ENCODE assay signal across 9 cellular contexts in genomic region chr4:128517739-128518510, GRCh38.
DNase-seq lines count a peak whose midpoint lies in the region; ATAC-seq, FAIRE-seq and TF ChIP-seq lines count a peak whose summit lies in the region.
"Had no signal": no experiment of that assay in that cellular context is flagged by ENCODE, and none has a peak within 500 bp of the region (broad histone marks: within the 10 kb centered on the region; RNA-seq: fewer than 3 reads in every experiment).

No MANE protein-coding gene starts in this region.

- no peak overlapping the region for H3K4me3 ChIP-seq in esophagus muscularis mucosa
- H3K4me3 ChIP-seq in osteoblast (ENCODE audit: insufficient read depth, low read length), result peak overlapping the region; percentile 34

- H3K4me2 ChIP-seq in osteoblast (ENCODE audit: insufficient read depth, low read length), result peak overlapping the region; percentile 49

- H3K4me1 ChIP-seq in esophagus muscularis mucosa (peaks cover 10 to 27% (median 16%) of the 10 kb centered on the region in 4 donors), osteoblast (ENCODE audit: insufficient read depth, low read length) (peaks cover 63% of the 10 kb centered on the region)

- H2AFZ ChIP-seq in osteoblast (ENCODE audit: low read length), result no peak overlapping the region

- TF ChIP-seq EP300 in esophagus muscularis mucosa (IDR thresholded peaks at IDR 0.05), result no peak

- H3K9me3 ChIP-seq in esophagus muscularis mucosa (no peaks in the 10 kb centered on the region), osteoblast (ENCODE audit: low read depth, low read length) (no peaks in the 10 kb centered on the region)

- H4K20me1 ChIP-seq in osteoblast (ENCODE audit: insufficient read depth, low read length), result no peaks in the 10 kb centered on the region

- peak overlapping the region; percentile 22 to 55 (median 48) for H3K27ac ChIP-seq in esophagus muscularis mucosa (replicated peaks in 1 of 4)
- H3K27ac ChIP-seq in osteoblast (ENCODE audit: low read depth, low read length), result peak overlapping the region; percentile 98

- TF ChIP-seq CTCF in esophagus muscularis mucosa (IDR thresholded peaks at IDR 0.05) (no peak), osteoblast (IDR thresholded peaks at IDR 0.05; ENCODE audit: extremely low read depth, low read depth, low read length) (no peak)

- FAIRE-seq in GM19239 (lab: Jason Lieb, UNC), result peak; percentile 89

- peak; percentile 77 for DNase-seq in CD1c-positive myeloid dendritic cell (ENCODE audit: extremely low spot score)
- DNase-seq in GM19239 (ENCODE audit: insufficient read length, low spot score), result peak; percentile 44
- peak; percentile 98 for DNase-seq in RPMI7951 (ENCODE audit: low read depth)
- DNase-seq in esophagus muscularis mucosa (ENCODE audit: extremely low spot score), result no peak
- DNase-seq in osteoblast (ENCODE audit: insufficient read length, low spot score, missing footprints), result peak; percentile 86
- DNase-seq in NCI-H1092 (lab: John Stamatoyannopoulos, UW), result no peak
- DNase-seq in activated naive CD4-positive, alpha-beta T cell (lab: John Stamatoyannopoulos, UW), result no peak
- DNase-seq: T-cell had no signal

- WGBS in esophagus muscularis mucosa, result 45% methylated on average over 5 of the region's 5 CpGs

- no peaks in the 10 kb centered on the region for H3K79me2 ChIP-seq in osteoblast (ENCODE audit: insufficient read depth, low read length)

- no peaks in the 10 kb centered on the region for H3K27me3 ChIP-seq in esophagus muscularis mucosa
- H3K27me3 ChIP-seq in osteoblast (ENCODE audit: insufficient read depth, low read length), result no peaks in the 10 kb centered on the region

- intact Hi-C loops in esophagus muscularis mucosa (cut with DNase I), result no loop called here

- no peak for TF ChIP-seq POLR2A in esophagus muscularis mucosa (IDR thresholded peaks at IDR 0.05; ENCODE audit: low read depth)

- no peaks in the 10 kb centered on the region for H3K36me3 ChIP-seq in esophagus muscularis mucosa
- no peaks in the 10 kb centered on the region for H3K36me3 ChIP-seq in osteoblast (ENCODE audit: insufficient read depth, low read length)

- peak; percentile 96 for ATAC-seq in HG03135 (IDR thresholded peaks at IDR 0.05; ENCODE audit: unreplicated experiment)

Comparison
In these comparisons a context has a peak if more than half of its experiments do, and no peak if none do; other contexts are left out.
1. DNase-seq: peak in CD1c-positive myeloid dendritic cell (single experiment), GM19239 (single experiment), RPMI7951 (single experiment) and osteoblast (single experiment); none in esophagus muscularis mucosa (single experiment), NCI-H1092 (single experiment) and activated naive CD4-positive, alpha-beta T cell (0 of 4).